In the genomic region with DNA sequence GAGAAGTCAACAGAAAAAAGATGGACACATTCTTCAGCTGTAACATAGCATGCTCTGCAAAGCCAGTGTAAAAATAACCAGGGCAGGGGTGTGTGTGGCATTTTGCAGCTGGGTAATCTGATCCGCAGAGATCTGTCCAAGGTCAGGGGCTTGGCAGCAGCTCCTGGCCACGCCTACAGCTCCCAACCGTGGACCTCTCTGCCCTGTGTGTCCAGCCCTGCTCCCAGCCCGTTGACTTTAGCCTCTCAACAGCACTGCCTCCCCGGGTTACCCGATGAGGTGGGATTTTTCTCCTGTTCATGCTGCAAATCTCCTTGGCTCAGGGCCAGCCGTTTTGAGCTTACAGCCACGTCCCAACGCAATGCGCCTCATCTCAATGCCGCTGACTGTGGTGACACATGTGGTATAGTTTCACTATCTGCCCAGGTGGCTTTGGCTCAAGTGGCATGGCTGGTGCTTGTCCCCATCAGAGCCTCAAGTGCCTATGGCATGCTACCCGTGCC, we compare ENCODE assay signal across 9 cellular contexts.
A peak's percentile ranks its signal among the peaks of the same experiment; 100 is the strongest.
DNase-seq lines count a peak whose midpoint lies in the region; ATAC-seq and TF ChIP-seq lines count a peak whose summit lies in the region.
"Had no signal": no experiment of that assay in that cellular context is flagged by ENCODE, and none has a peak within 500 bp of the region (broad histone marks: within the 10 kb centered on the region; RNA-seq: fewer than 3 reads in every experiment).

No MANE protein-coding gene starts in this region.

- no peak for ATAC-seq in HG03565 (IDR thresholded peaks at IDR 0.05; ENCODE audit: unreplicated experiment)

- H3K4me3 ChIP-seq in epithelial cell of esophagus (ENCODE audit: low read length), result no peak overlapping the region
- H3K4me3 ChIP-seq in H7 (ENCODE audit: insufficient read depth, low read depth, low read length), result no peak overlapping the region
- H3K4me3 ChIP-seq: sigmoid colon had no signal

- no peak for TF ChIP-seq CTCF in epithelial cell of esophagus (IDR thresholded peaks at IDR 0.05; ENCODE audit: insufficient read depth, low read depth, low read length, missing control alignments)

- intact Hi-C loops in posterior vena cava (cut with DNase I), result no loop called here

- no peaks in the 10 kb centered on the region for H3K36me3 ChIP-seq in H7 (replicated peaks; ENCODE audit: control insufficient read depth, insufficient read depth, low read length)
- H3K36me3 ChIP-seq: sigmoid colon had no signal

- peaks cover 19% of the 10 kb centered on the region; the same call in 1 of the 2 replicates for H3K27me3 ChIP-seq in H7 (ENCODE audit: control insufficient read depth, insufficient read depth, low read length)

- peak; percentile 41 for DNase-seq in EL
- peak; percentile 14 for DNase-seq in NCI-H2227 treated with DMSO at 0.1 percent for 48 hours (lab: John Stamatoyannopoulos, UW)
- DNase-seq in epithelial cell of esophagus (ENCODE audit: low read depth), result peak; percentile 19
- peak; percentile 85 for DNase-seq in posterior vena cava (ENCODE audit: low spot score)
- DNase-seq in islet precursor cell, result no peak
- DNase-seq in H7, result no peak
- DNase-seq in stimulated activated CD4-positive, alpha-beta T cell treated with anti-CD3 and anti-CD28 coated beads, Interleukin-15, amount 100 ng/mL, for 24 hours, result no peak

Comparison
In these comparisons a context has a peak if more than half of its experiments do, and no peak if none do; other contexts are left out.
1. DNase-seq: peak in EL (single experiment), NCI-H2227 treated with DMSO at 0.1 percent for 48 hours (single experiment), epithelial cell of esophagus (single experiment) and posterior vena cava (single experiment); none in islet precursor cell (single experiment), H7 (single experiment) and stimulated activated CD4-positive, alpha-beta T cell treated with anti-CD3 and anti-CD28 coated beads, Interleukin-15, amount 100 ng/mL, for 24 hours (single experiment).